In the genomic region with DNA sequence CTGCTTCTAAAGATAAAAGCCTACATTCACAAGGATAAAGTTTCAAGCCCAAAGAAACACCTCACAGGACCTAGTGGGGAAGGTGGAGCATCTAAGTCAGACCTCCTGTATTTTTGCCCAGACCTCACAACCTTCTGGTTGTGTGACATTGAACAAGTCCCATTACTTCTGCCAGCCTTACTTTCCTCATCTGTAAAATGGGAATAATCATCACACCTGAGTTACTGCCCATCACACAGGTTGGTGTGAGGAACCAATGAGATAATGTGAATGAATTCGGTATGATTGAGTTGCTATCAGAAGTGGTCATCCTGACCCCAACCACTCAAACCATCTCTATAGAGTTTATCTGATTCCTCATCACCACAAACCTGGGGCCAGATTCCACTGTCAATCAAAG, we compare ENCODE assay signal across 22 cellular contexts.
"Had no signal": no experiment of that assay in that cellular context is flagged by ENCODE, and none has a peak within 500 bp of the region (broad histone marks: within the 10 kb centered on the region; RNA-seq: fewer than 3 reads in every experiment).

No MANE protein-coding gene starts in this region.

- H3K79me2 ChIP-seq: hepatocyte had no signal

- H3K36me3 ChIP-seq: esophagus muscularis mucosa, gastroesophageal sphincter, heart left ventricle, left lung, lower lobe of right lung had no signal

- DNase-seq: dermis blood vessel endothelial cell; dorsolateral prefrontal cortex; effector CD4-positive, alpha-beta T cell; effector memory CD4-positive, alpha-beta T cell; heart left ventricle; hypothalamus; immature natural killer cell; left cardiac atrium; left lung; left ventricle myocardium superior; lower lobe of right lung; mesenchymal stem cell; mucosa of descending colon; naive B cell had no signal

- H3K9me3 ChIP-seq: esophagus muscularis mucosa, gastroesophageal sphincter, heart left ventricle, left lung, lower lobe of right lung, mucosa of descending colon had no signal

- H3K27me3 ChIP-seq: dorsolateral prefrontal cortex, esophagus muscularis mucosa, foreskin keratinocyte, gastroesophageal sphincter, heart left ventricle, hepatocyte, left lung had no signal

- H3K4me1 ChIP-seq: left lung, lower lobe of right lung had no signal

- ATAC-seq: gastroesophageal sphincter, heart left ventricle, left cardiac atrium, left lung, left ventricle myocardium superior, lower lobe of right lung, mucosa of descending colon had no signal

- H2AFZ ChIP-seq: hepatocyte had no signal

- H3K4me2 ChIP-seq: hepatocyte had no signal

- H3K4me3 ChIP-seq: coronary artery, dorsolateral prefrontal cortex, esophagus muscularis mucosa, gastroesophageal sphincter, heart left ventricle, hepatocyte, left lung, lower lobe of right lung, mucosa of descending colon had no signal

- FAIRE-seq: colon, endothelial cell of umbilical vein, frontal cortex had no signal

- H3K27ac ChIP-seq: coronary artery, esophagus muscularis mucosa, foreskin keratinocyte, gastroesophageal sphincter, heart left ventricle, hepatocyte, left lung, lower lobe of right lung had no signal
